8 cellular contexts compared by ENCODE assay signal in genomic region chr10:119029613-119030420, GRCh38. TPM values are rescaled to one million over a fixed set of nuclear protein-coding genes. Genes with fewer than 3 reads are reported as not detected.
DNase-seq lines count a peak whose midpoint lies in the region; ATAC-seq and TF ChIP-seq lines count a peak whose summit lies in the region.

NANOS1 (plus strand) TSS chr10:119029714; CDS start chr10:119029802, 88 bp downstream.

- H3K36me3 ChIP-seq in A673 (ENCODE audit: insufficient read depth, low read length, poor library complexity, severe bottlenecking) (peaks cover 19% of the 10 kb centered on the region), muscle layer of colon (ENCODE audit: insufficient read depth, low read length) (peaks cover 20% of the 10 kb centered on the region)

- no peaks in the 10 kb centered on the region for H3K9me3 Mint-ChIP-seq in type B pancreatic cell

- H3K4me3 Mint-ChIP-seq in T-helper 17 cell, result peak within 1 kb of the TSS; percentile 88
- peak within 1 kb of the TSS; percentile 85 for H3K4me3 Mint-ChIP-seq in type B pancreatic cell

- intact Hi-C loops in A673 (cut with micrococcal nuclease; ENCODE audit: unreplicated experiment), result loop anchor here (5.0 to 10.0 kb wide), 2 partner anchors 37 to 465 kb away; no protein-coding TSS in a partner anchor

- H3K9ac ChIP-seq in muscle layer of colon (ENCODE audit: low read length), result no peak within 1 kb of the TSS

- DNase-seq in A673 (ENCODE audit: low spot score) (peak; percentile 44), T-helper 17 cell (no peak), ecto neural progenitor cell (ENCODE audit: low spot score) (peak; percentile 82), type B pancreatic cell (ENCODE audit: extremely low spot score, unreplicated experiment) (peak; percentile 75), GM13976 (ENCODE audit: low spot score) (no peak)

- H3K4me3 ChIP-seq in A673 (ENCODE audit: low read depth, low read length, poor library complexity, severe bottlenecking) (peak within 1 kb of the TSS; percentile 50), muscle layer of colon (ENCODE audit: low read depth in 1 of 2, low read length in 2 of 2) (peak within 1 kb of the TSS; percentile 44 to 56)

- H3K4me1 Mint-ChIP-seq in T-helper 17 cell (peaks cover 24% of the 10 kb centered on the region), type B pancreatic cell (ENCODE audit: unreplicated experiment) (peaks cover 6% of the 10 kb centered on the region)

- H3K4me1 ChIP-seq in A673 (ENCODE audit: insufficient read depth, low read length, poor library complexity, severe bottlenecking) (no peaks in the 10 kb centered on the region), muscle layer of colon (ENCODE audit: insufficient read depth, low read length) (peaks cover 33% of the 10 kb centered on the region)

- POLR2A ChIA-PET in A673 (lab: Charles Lee; ENCODE audit: low non-redundant PET), result no interaction called here

- BruUV-seq in A673 (replicated peaks; lab: Mats Ljungman, UMichigan), result no TSS peak

- H3K27me3 Mint-ChIP-seq in T-helper 17 cell (no peaks in the 10 kb centered on the region), type B pancreatic cell (peaks cover 4% of the 10 kb centered on the region)

- H3K27me3 ChIP-seq in A673 (replicated peaks; ENCODE audit: insufficient read depth, low read depth, low read length, poor library complexity) (no peaks in the 10 kb centered on the region), muscle layer of colon (ENCODE audit: control insufficient read depth in 1 of 2, insufficient read depth in 2 of 2, low read length in 2 of 2) (no peaks in the 10 kb centered on the region)

- peaks cover 6% of the 10 kb centered on the region for H3K36me3 Mint-ChIP-seq in T-helper 17 cell (ENCODE audit: low read depth)
- H3K36me3 Mint-ChIP-seq in type B pancreatic cell, result peaks cover 19% of the 10 kb centered on the region

- TF ChIP-seq CTCF in A673 (conservative IDR thresholded peaks at IDR 0.05; ENCODE audit: low read depth, low read length) (no peak), type B pancreatic cell (conservative IDR thresholded peaks at IDR 0.05) (no peak), GM13976 (IDR thresholded peaks at IDR 0.05; ENCODE audit: borderline replicate concordance, control extremely low read depth, extremely low read depth, insufficient read depth, missing control alignments) (no peak)

- in situ Hi-C loops in GM13976 (cut with MboI; ENCODE audit: low sequenced_read_pairs, unreplicated experiment), result no loop called here

- peak; percentile 16 for ATAC-seq in GM19035 (IDR thresholded peaks at IDR 0.05; ENCODE audit: unreplicated experiment)
- ATAC-seq in HG03103 (IDR thresholded peaks at IDR 0.05; ENCODE audit: low read depth, unreplicated experiment), result peak; percentile 15
- ATAC-seq in T-helper 17 cell, result peak; percentile 16

- H3K27ac ChIP-seq in A673 (ENCODE audit: low read depth, low read length, poor library complexity, severe bottlenecking) (no peak within 1 kb of the TSS), muscle layer of colon (ENCODE audit: low read depth, low read length) (peak within 1 kb of the TSS; percentile 61)

- no peak within 1 kb of the TSS for H3K27ac Mint-ChIP-seq in T-helper 17 cell
- H3K27ac Mint-ChIP-seq in type B pancreatic cell, result peak within 1 kb of the TSS; percentile 29

- CTCF ChIA-PET in A673 (lab: Charles Lee), result interaction anchor here (0.7 kb wide), 1 partner anchor 306 kb away, joined by 4 read pairs; no protein-coding TSS in a partner anchor

- H3K9me3 ChIP-seq in A673 (ENCODE audit: low read depth, low read length, poor library complexity, severe bottlenecking), result no peaks in the 10 kb centered on the region
- no peaks in the 10 kb centered on the region for H3K9me3 ChIP-seq in T-helper 17 cell (ENCODE audit: control insufficient read depth, low read length, poor library complexity, severe bottlenecking)
- no peaks in the 10 kb centered on the region for H3K9me3 ChIP-seq in muscle layer of colon (ENCODE audit: low read length)

RNA-seq across cellular contexts. Expression of gene NANOS1, which starts in this region (rescaled TPM):
- total RNA-seq in A673 (2021), result 0.67 and 0.70 TPM in 2 replicates
- under 1 TPM; 0.15 to 0.34 TPM for total RNA-seq in T-helper 17 cell
- 10.1 and 14.4 TPM in 2 replicates for total RNA-seq in type B pancreatic cell (ENCODE audit: low replicate concordance)

Comparison
In these comparisons a context has a peak if more than half of its experiments do, and no peak if none do; other contexts are left out.
1. Peak in DNase-seq and H3K4me3 ChIP-seq in A673; RNA of the gene not detected or under 1 TPM.
2. Peak in ATAC-seq in T-helper 17 cell; RNA of the gene not detected or under 1 TPM.
3. DNase-seq: peak in ecto neural progenitor cell (single experiment) and type B pancreatic cell (single experiment); none in T-helper 17 cell (0 of 3) and GM13976 (single experiment).
4. Peak in every context shown above with its lines, with median percentiles within 50 percentile points of each other: ATAC-seq.